10 cellular contexts compared by ENCODE assay signal in genomic region chr7:26399747-26400146, GRCh38.
DNase-seq lines count a peak whose midpoint lies in the region; ATAC-seq and TF ChIP-seq lines count a peak whose summit lies in the region.
"Had no signal": no experiment of that assay in that cellular context is flagged by ENCODE, and none has a peak within 500 bp of the region (broad histone marks: within the 10 kb centered on the region; RNA-seq: fewer than 3 reads in every experiment).

No MANE protein-coding gene starts in this region.

- H3K27me3 ChIP-seq in Caco-2 (replicated peaks; ENCODE audit: control insufficient read depth, insufficient read depth, low read length) (no peaks in the 10 kb centered on the region), HUES6 (ENCODE audit: control insufficient read depth, insufficient read depth, low read length) (no peaks in the 10 kb centered on the region)

- CTCF ChIA-PET in Caco-2 (lab: Charles Lee) = interaction anchor here (0.9 to 1.1 kb wide), 2 partner anchors 10 to 30 kb away, joined by 3 read pairs; no protein-coding TSS in a partner anchor

- H3K27ac Mint-ChIP-seq in Caco-2 (ENCODE audit: unreplicated experiment) = no peak overlapping the region
- H3K27ac Mint-ChIP-seq in brain = peak overlapping the region in 4 of 5 experiments; percentile 92 to 99 (median 96)
- H3K27ac Mint-ChIP-seq in nephron progenitor cell = peak overlapping the region; percentile 99

- intact Hi-C loops in Caco-2 (cut with micrococcal nuclease; ENCODE audit: unreplicated experiment) (loop anchor here (5.0 kb wide), 1 partner anchor 103 kb away; no protein-coding TSS in a partner anchor), left ventricle myocardium superior (cut with micrococcal nuclease) (no loop called here)

- H3K27me3 Mint-ChIP-seq in Caco-2 (ENCODE audit: insufficient read depth, unreplicated experiment) (no peaks in the 10 kb centered on the region), brain (peaks cover 3% of the 10 kb centered on the region), nephron progenitor cell (ENCODE audit: low read depth, poor library complexity) (no peaks in the 10 kb centered on the region)

- H3K36me3 Mint-ChIP-seq in Caco-2 (ENCODE audit: insufficient read depth, unreplicated experiment) (peaks cover 6% of the 10 kb centered on the region), brain (peaks cover 3% of the 10 kb centered on the region), nephron progenitor cell (ENCODE audit: low read depth) (peaks cover 10% of the 10 kb centered on the region)

- H3K9me3 ChIP-seq in Caco-2 = no peaks in the 10 kb centered on the region
- no peaks in the 10 kb centered on the region for H3K9me3 ChIP-seq in HUES6 (ENCODE audit: control insufficient read depth, insufficient read depth, low read depth, low read length)

- H3K4me1 ChIP-seq in Caco-2 = peaks cover 28% of the 10 kb centered on the region
- H3K4me1 ChIP-seq in HUES6 (ENCODE audit: control insufficient read depth, insufficient read depth, low read length) = peaks cover 30% of the 10 kb centered on the region

- no TSS peak for BruUV-seq in Caco-2 (replicated peaks; lab: Mats Ljungman, UMichigan)

- DNase-seq in Caco-2 (no peak), nephron progenitor cell (no peak), left ventricle myocardium superior (no peak), SW480 (ENCODE audit: low spot score) (no peak)
- DNase-seq: DMS 273 treated with DMSO at 0.1 percent for 48 hours; NCI-H1048; stimulated activated CD8-positive, alpha-beta memory T cell treated with anti-CD3 and anti-CD28 coated beads, Interleukin-4, amount 100 ng/mL, for 48 hours had no signal

- H3K27ac ChIP-seq in HUES6 (ENCODE audit: low read depth, low read length) = no peak overlapping the region

- ATAC-seq in left ventricle myocardium superior (no peak), HG03565 (IDR thresholded peaks at IDR 0.05; ENCODE audit: unreplicated experiment) (no peak)

- no peak overlapping the region for H3K9ac ChIP-seq in HUES6 (ENCODE audit: low read length)

- TF ChIP-seq CTCF in Caco-2 (IDR thresholded peaks at IDR 0.05; ENCODE audit: insufficient read depth in 1 of 2, low read depth in 1 of 2, low read length in 1 of 2, severe bottlenecking in 1 of 2, unreplicated experiment in 1 of 2) (no peak), brain (conservative IDR thresholded peaks at IDR 0.05) (no peak), nephron progenitor cell (IDR thresholded peaks at IDR 0.05) (no peak)

- peaks cover 38% of the 10 kb centered on the region for H3K4me1 Mint-ChIP-seq in Caco-2 (ENCODE audit: low read depth, unreplicated experiment)
- peaks cover 39% of the 10 kb centered on the region for H3K4me1 Mint-ChIP-seq in brain
- peaks cover 53% of the 10 kb centered on the region for H3K4me1 Mint-ChIP-seq in nephron progenitor cell

- H3K9me3 Mint-ChIP-seq in Caco-2 (ENCODE audit: unreplicated experiment) (no peaks in the 10 kb centered on the region), brain (no peaks in the 10 kb centered on the region), nephron progenitor cell (no peaks in the 10 kb centered on the region)

- POLR2A ChIA-PET in Caco-2 (lab: Charles Lee) = no interaction called here

- no peaks in the 10 kb centered on the region for H3K36me3 ChIP-seq in Caco-2 (ENCODE audit: control insufficient read depth, insufficient read depth, low read length)
- no peaks in the 10 kb centered on the region for H3K36me3 ChIP-seq in HUES6 (ENCODE audit: control insufficient read depth, insufficient read depth, low read length)

- H3K4me3 Mint-ChIP-seq in Caco-2 (ENCODE audit: unreplicated experiment) (peak overlapping the region; percentile 98), brain (peak overlapping the region; percentile 88 to 96 (median 93)), nephron progenitor cell (peak overlapping the region; percentile 95)

- H3K4me3 ChIP-seq in Caco-2 (ENCODE audit: low read depth, low read length) (no peak overlapping the region), HUES6 (ENCODE audit: low read depth, low read length) (peak overlapping the region; percentile 88; the same call in 1 of the 2 replicates)
